In the genomic region with DNA sequence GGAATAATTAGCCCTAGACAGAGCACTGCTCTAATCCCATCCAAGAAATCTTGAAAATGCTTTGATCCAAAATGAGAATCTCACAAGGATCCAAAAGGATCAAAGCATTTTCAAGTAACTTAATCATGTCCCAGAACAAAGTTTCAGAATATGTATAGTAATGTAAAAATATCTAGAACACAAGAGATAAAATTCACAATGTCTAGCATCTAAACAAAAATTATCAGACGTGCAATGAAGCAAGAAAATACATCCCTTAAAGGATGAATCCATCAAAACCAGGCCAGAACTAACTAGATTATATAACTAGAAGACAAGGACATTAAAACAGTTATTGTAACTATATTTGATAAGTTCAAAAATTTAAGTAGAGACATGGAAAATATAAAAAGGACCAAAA, we compare ENCODE assay signal across 3 cellular contexts.
"Had no signal": no experiment of that assay in that cellular context is flagged by ENCODE, and none has a peak within 500 bp of the region (broad histone marks: within the 10 kb centered on the region; RNA-seq: fewer than 3 reads in every experiment).

No MANE protein-coding gene starts in this region.

- H3K4me3 ChIP-seq: GM12878 had no signal

- DNase-seq: GDM1, GF-D8 had no signal
